19 cellular contexts compared by ENCODE assay signal in genomic region chr5:123485275-123485674, GRCh38.
"Had no signal": no experiment of that assay in that cellular context is flagged by ENCODE, and none has a peak within 500 bp of the region (broad histone marks: within the 10 kb centered on the region; RNA-seq: fewer than 3 reads in every experiment).

No MANE protein-coding gene starts in this region.

- H3K27me3 ChIP-seq: esophagus squamous epithelium, thyroid gland had no signal

- H3K36me3 Mint-ChIP-seq: natural killer cell, type B pancreatic cell had no signal

- H3K4me1 Mint-ChIP-seq: natural killer cell had no signal

- H3K4me3 ChIP-seq: esophagus squamous epithelium, hepatocyte, smooth muscle cell, thyroid gland had no signal

- H3K4me1 ChIP-seq: thyroid gland had no signal

- H2AFZ ChIP-seq: hepatocyte had no signal

- H3K4me2 ChIP-seq: hepatocyte, smooth muscle cell had no signal

- H3K9me3 ChIP-seq: esophagus squamous epithelium, thyroid gland had no signal

- H3K36me3 ChIP-seq: esophagus squamous epithelium, thyroid gland had no signal

- H3K4me3 Mint-ChIP-seq: dendritic cell treated with granulocyte-macrophage colony-stimulating factor and Interleukin-4, amounts not matched to agents 40 ng/mL and 50 ng/mL, for 4 days; effector memory CD8-positive, alpha-beta T cell; natural killer cell; neural crest cell; type B pancreatic cell had no signal

- H3K27ac ChIP-seq: esophagus squamous epithelium, hepatocyte, thyroid gland had no signal

- H3K9me3 Mint-ChIP-seq: dendritic cell treated with granulocyte-macrophage colony-stimulating factor and Interleukin-4, amounts not matched to agents 40 ng/mL and 50 ng/mL, for 4 days; effector memory CD8-positive, alpha-beta T cell; natural killer cell; neural crest cell; type B pancreatic cell had no signal

- ATAC-seq: effector memory CD8-positive, alpha-beta T cell; left cardiac atrium; left ventricle myocardium superior had no signal

- DNase-seq: effector memory CD8-positive, alpha-beta T cell; esophagus squamous epithelium; foreskin melanocyte; head of caudate nucleus; kidney; left cardiac atrium; left ventricle myocardium superior; natural killer cell; posterior cingulate gyrus; stimulated activated CD4-positive, alpha-beta T cell treated with anti-CD3 and anti-CD28 coated beads, Interleukin-2, amount 100 ng/mL, for 48 hours; stimulated activated naive CD4-positive, alpha-beta T cell treated with Interleukin-2 at 50 U/mL for 16 hours; thyroid gland had no signal

- FAIRE-seq: colon, kidney, urothelium cell line had no signal

- H3K79me2 ChIP-seq: hepatocyte had no signal

- H3K27ac Mint-ChIP-seq: dendritic cell treated with granulocyte-macrophage colony-stimulating factor and Interleukin-4, amounts not matched to agents 40 ng/mL and 50 ng/mL, for 4 days; effector memory CD8-positive, alpha-beta T cell; natural killer cell; type B pancreatic cell had no signal
